Comparison of ENCODE assay signal across 8 cellular contexts in genomic region chr10:87660484-87661133, GRCh38. TPM values are rescaled to one million over a fixed set of nuclear protein-coding genes. Genes with fewer than 3 reads are reported as not detected.
DNase-seq lines count a peak whose midpoint lies in the region; ATAC-seq and TF ChIP-seq lines count a peak whose summit lies in the region.

No MANE protein-coding gene starts in this region.

- ATAC-seq in GM21360 (IDR thresholded peaks at IDR 0.05; ENCODE audit: unreplicated experiment) (no peak), GM19452 (IDR thresholded peaks at IDR 0.05; ENCODE audit: unreplicated experiment) (no peak)

- TF ChIP-seq CTCF in spleen (IDR thresholded peaks at IDR 0.05 in 8 of 11, conservative IDR thresholded peaks at IDR 0.05 in 3 of 11) = no peak

- peak overlapping the region; percentile 44 for H3K27ac ChIP-seq in iPS-18a (ENCODE audit: low read length)
- H3K27ac ChIP-seq in spleen = peak overlapping the region in 6 of 8 donors; percentile 55 to 83 (median 72)

- peak overlapping the region; percentile 71 for H3K9ac ChIP-seq in iPS-18a (ENCODE audit: low read length)

- CTCF ChIA-PET in activated CD4-positive, alpha-beta T cell treated with anti-CD3 and anti-CD28 coated beads, Interleukin-2, amount 10 ng/mL, durations not matched to agents 7 days and 5 days (lab: Charles Lee) = interaction anchor here (1.0 kb wide), 1 partner anchor 9 kb away, joined by 3 read pairs; no protein-coding TSS in a partner anchor

- DNase-seq in activated CD4-positive, alpha-beta T cell treated with anti-CD3 and anti-CD28 coated beads, Interleukin-2, amount 10 ng/mL, durations not matched to agents 7 days and 5 days = no peak
- DNase-seq in activated CD4-positive, alpha-beta T cell treated with anti-CD3 and anti-CD28 coated beads for 4 hours = no peak
- no peak for DNase-seq in activated naive CD8-positive, alpha-beta T cell treated with anti-CD3 and anti-CD28 coated beads for 36 hours
- DNase-seq in spleen (no peak), SHP77 (lab: John Stamatoyannopoulos, UW) (no peak)

- H3K36me3 ChIP-seq in iPS-18a (ENCODE audit: control insufficient read depth, low read depth, low read length) (no peaks in the 10 kb centered on the region), spleen (no peaks in the 10 kb centered on the region)

- POLR2A ChIA-PET in activated CD4-positive, alpha-beta T cell treated with anti-CD3 and anti-CD28 coated beads, Interleukin-2, amount 10 ng/mL, durations not matched to agents 7 days and 5 days (lab: Charles Lee) = no interaction called here

- H3K4me3 Mint-ChIP-seq in activated CD4-positive, alpha-beta T cell treated with anti-CD3 and anti-CD28 coated beads, Interleukin-2, amount 10 ng/mL, durations not matched to agents 7 days and 5 days = peak overlapping the region; percentile 68
- H3K4me3 Mint-ChIP-seq in activated naive CD8-positive, alpha-beta T cell treated with anti-CD3 and anti-CD28 coated beads for 36 hours = peak overlapping the region; percentile 78

- 37 to 42% (median 40%) methylated on average over 12 of the region's 12 CpGs for WGBS in spleen, 5 donors

- H3K27ac Mint-ChIP-seq in activated CD4-positive, alpha-beta T cell treated with anti-CD3 and anti-CD28 coated beads, Interleukin-2, amount 10 ng/mL, durations not matched to agents 7 days and 5 days = no peak overlapping the region
- H3K27ac Mint-ChIP-seq in activated naive CD8-positive, alpha-beta T cell treated with anti-CD3 and anti-CD28 coated beads for 36 hours = no peak overlapping the region

- no peak for TF ChIP-seq POLR2A in spleen (IDR thresholded peaks at IDR 0.05)

- peaks cover 37% of the 10 kb centered on the region for H3K27me3 Mint-ChIP-seq in activated CD4-positive, alpha-beta T cell treated with anti-CD3 and anti-CD28 coated beads, Interleukin-2, amount 10 ng/mL, durations not matched to agents 7 days and 5 days
- H3K27me3 Mint-ChIP-seq in activated naive CD8-positive, alpha-beta T cell treated with anti-CD3 and anti-CD28 coated beads for 36 hours = peaks cover 64% of the 10 kb centered on the region

- no peaks in the 10 kb centered on the region for H3K36me3 Mint-ChIP-seq in activated CD4-positive, alpha-beta T cell treated with anti-CD3 and anti-CD28 coated beads, Interleukin-2, amount 10 ng/mL, durations not matched to agents 7 days and 5 days (ENCODE audit: low read depth)
- H3K36me3 Mint-ChIP-seq in activated naive CD8-positive, alpha-beta T cell treated with anti-CD3 and anti-CD28 coated beads for 36 hours = no peaks in the 10 kb centered on the region

- intact Hi-C loops in spleen (cut with DNase I; ENCODE audit: low total_unique reads) = no loop called here

- H3K9me3 ChIP-seq in iPS-18a (ENCODE audit: control insufficient read depth, low read depth, low read length) (no peaks in the 10 kb centered on the region), spleen (no peaks in the 10 kb centered on the region)

- peaks cover 10% of the 10 kb centered on the region for H3K4me1 Mint-ChIP-seq in activated CD4-positive, alpha-beta T cell treated with anti-CD3 and anti-CD28 coated beads, Interleukin-2, amount 10 ng/mL, durations not matched to agents 7 days and 5 days
- H3K4me1 Mint-ChIP-seq in activated naive CD8-positive, alpha-beta T cell treated with anti-CD3 and anti-CD28 coated beads for 36 hours = peaks cover 10% of the 10 kb centered on the region

- H3K9me3 Mint-ChIP-seq in activated CD4-positive, alpha-beta T cell treated with anti-CD3 and anti-CD28 coated beads, Interleukin-2, amount 10 ng/mL, durations not matched to agents 7 days and 5 days = no peaks in the 10 kb centered on the region
- no peaks in the 10 kb centered on the region for H3K9me3 Mint-ChIP-seq in activated naive CD8-positive, alpha-beta T cell treated with anti-CD3 and anti-CD28 coated beads for 36 hours

- peak overlapping the region; percentile 93 for H3K4me3 ChIP-seq in iPS-18a (ENCODE audit: low read length)
- H3K4me3 ChIP-seq in spleen = peak overlapping the region; percentile 44 to 80 (median 60)

- H3K27me3 ChIP-seq in iPS-18a (ENCODE audit: control insufficient read depth, insufficient read depth, low read length) (no peaks in the 10 kb centered on the region), spleen (replicated peaks in 1 of 7) (peaks cover 0 to 30% (median 8%) of the 10 kb centered on the region in 7 donors)

- H3K4me1 ChIP-seq in iPS-18a (ENCODE audit: control insufficient read depth, low read depth, low read length) (peaks cover 27% of the 10 kb centered on the region), spleen (peaks cover 0 to 61% (median 21%) of the 10 kb centered on the region in 6 donors)

RNA-seq across cellular contexts. Expression of gene PAPSS2, which starts 0.9 kb away (rescaled TPM):
- under 1 TPM in 1 of 2 experiments, not detected in 1; 0.08 TPM for total RNA-seq in activated CD4-positive, alpha-beta T cell treated with anti-CD3 and anti-CD28 coated beads, Interleukin-2, amount 10 ng/mL, durations not matched to agents 7 days and 5 days
- under 1 TPM; 0.27 to 0.42 TPM for total RNA-seq in activated naive CD8-positive, alpha-beta T cell treated with anti-CD3 and anti-CD28 coated beads for 36 hours
- 10 to 100 TPM; 11.0 to 25.9 (median 13.0) TPM for total RNA-seq in spleen
- 1 to 10 TPM; 3.0 to 6.3 (median 4.7) TPM for polyA plus RNA-seq in spleen

Comparison
In these comparisons a context has a peak if more than half of its experiments do, and no peak if none do; other contexts are left out.
1. RNA of gene PAPSS2, which starts 0.9 kb away (total RNA-seq): 11.0 to 25.9 TPM in spleen; 0.27 to 0.42 TPM in activated naive CD8-positive, alpha-beta T cell treated with anti-CD3 and anti-CD28 coated beads for 36 hours and 0.08 TPM in activated CD4-positive, alpha-beta T cell treated with anti-CD3 and anti-CD28 coated beads, Interleukin-2, amount 10 ng/mL, durations not matched to agents 7 days and 5 days; every median in the first group is over 4 times any median in the second.